Comparison of ENCODE assay signal across 20 cellular contexts in genomic region chr10:123729523-123729922, GRCh38.
DNase-seq lines count a peak whose midpoint lies in the region; ATAC-seq and TF ChIP-seq lines count a peak whose summit lies in the region.
"Had no signal": no experiment of that assay in that cellular context is flagged by ENCODE, and none has a peak within 500 bp of the region (broad histone marks: within the 10 kb centered on the region; RNA-seq: fewer than 3 reads in every experiment).

No MANE protein-coding gene starts in this region.

- H3K4me3 ChIP-seq in DOHH2 (ENCODE audit: low read length) (no peak overlapping the region), H7 (ENCODE audit: insufficient read depth, low read depth, low read length) (no peak overlapping the region)
- H3K4me3 ChIP-seq: A549; BLaER1 treated with 17β-estradiol and CSF1 and Interleukin-3, amounts not matched to agents 10 nM and 100 nM had no signal

- H3K4me1 ChIP-seq in DOHH2 (ENCODE audit: control insufficient read depth, low read length) = peaks cover 13% of the 10 kb centered on the region
- H3K4me1 ChIP-seq: A549; BE2C; BLaER1 treated with 17β-estradiol and CSF1 and Interleukin-3, amounts not matched to agents 10 nM and 100 nM had no signal

- H3K27me3 ChIP-seq in DOHH2 (ENCODE audit: control insufficient read depth, low read length) (no peaks in the 10 kb centered on the region), H7 (ENCODE audit: control insufficient read depth, insufficient read depth, low read length) (no peaks in the 10 kb centered on the region)
- H3K27me3 ChIP-seq: BE2C; BLaER1 treated with 17β-estradiol and CSF1 and Interleukin-3, amounts not matched to agents 10 nM and 100 nM had no signal

- H4K20me1 ChIP-seq in DOHH2 (ENCODE audit: control insufficient read depth, insufficient read depth, low read depth, low read length) = no peaks in the 10 kb centered on the region
- H4K20me1 ChIP-seq: BLaER1 treated with 17β-estradiol and CSF1 and Interleukin-3, amounts not matched to agents 10 nM and 100 nM had no signal

- H3K9me3 Mint-ChIP-seq in WTC11 = peaks cover 26% of the 10 kb centered on the region

- H3F3A ChIP-seq in DOHH2 (ENCODE audit: control insufficient read depth, insufficient read depth) = no peaks in the 10 kb centered on the region

- ATAC-seq in WTC11 (peak; percentile 94), HG02571 (IDR thresholded peaks at IDR 0.05; ENCODE audit: unreplicated experiment) (no peak)
- ATAC-seq: A549 had no signal

- peak overlapping the region; percentile 17; the same call in 1 of the 2 replicates for H3K4me2 ChIP-seq in DOHH2 (ENCODE audit: low read length)
- H3K4me2 ChIP-seq: A549; BLaER1 treated with 17β-estradiol and CSF1 and Interleukin-3, amounts not matched to agents 10 nM and 100 nM had no signal

- no peak overlapping the region for H3K27ac Mint-ChIP-seq in WTC11
- H3K27ac Mint-ChIP-seq: CD14-positive monocyte; CD4-positive, alpha-beta T cell; CD8-positive, alpha-beta memory T cell had no signal

- peaks cover 15% of the 10 kb centered on the region for H3K36me3 Mint-ChIP-seq in WTC11
- H3K36me3 Mint-ChIP-seq: CD14-positive monocyte; CD8-positive, alpha-beta memory T cell had no signal

- POLR2A ChIA-PET in WTC11 (lab: Charles Lee) = no interaction called here

- no peaks in the 10 kb centered on the region; the same call in 1 of the 2 replicates for H3K9me3 ChIP-seq in DOHH2 (ENCODE audit: control insufficient read depth, insufficient read depth, low read length)
- H3K9me3 ChIP-seq: BE2C had no signal

- no peaks in the 10 kb centered on the region for H3K79me2 ChIP-seq in DOHH2 (ENCODE audit: control insufficient read depth, low read length)

- no peak overlapping the region for H3K27ac ChIP-seq in DOHH2 (ENCODE audit: low read depth, low read length)
- H3K27ac ChIP-seq: A549; BLaER1 treated with 17β-estradiol and CSF1 and Interleukin-3, amounts not matched to agents 10 nM and 100 nM had no signal

- no peak overlapping the region for H3K4me3 Mint-ChIP-seq in WTC11
- H3K4me3 Mint-ChIP-seq: CD14-positive monocyte; CD4-positive, alpha-beta T cell; CD8-positive, alpha-beta memory T cell had no signal

- TF ChIP-seq CTCF in DOHH2 (IDR thresholded peaks at IDR 0.05; ENCODE audit: low read depth, low read length, poor library complexity, severe bottlenecking) = no peak
- no peak for TF ChIP-seq CTCF in WTC11 (IDR thresholded peaks at IDR 0.05)

- no peaks in the 10 kb centered on the region for H3K36me3 ChIP-seq in DOHH2 (ENCODE audit: control insufficient read depth, low read length)
- no peaks in the 10 kb centered on the region for H3K36me3 ChIP-seq in H7 (replicated peaks; ENCODE audit: control insufficient read depth, insufficient read depth, low read length)
- H3K36me3 ChIP-seq: BE2C; BLaER1 treated with 17β-estradiol and CSF1 and Interleukin-3, amounts not matched to agents 10 nM and 100 nM had no signal

- H3K9me2 ChIP-seq in DOHH2 (replicated peaks; ENCODE audit: control insufficient read depth, low read length) = no peaks in the 10 kb centered on the region

- peaks cover 5% of the 10 kb centered on the region; the same call in 1 of the 2 replicates for H3K27me3 Mint-ChIP-seq in WTC11 (ENCODE audit: low read depth)
- H3K27me3 Mint-ChIP-seq: CD4-positive, alpha-beta T cell had no signal

- DNase-seq in H7 (peak; percentile 72), WTC11 (ENCODE audit: low spot score) (no peak), iPS-NIHi11 (ENCODE audit: low spot score) (peak; percentile 50), HK-2 (ENCODE audit: unreplicated experiment) (no peak), mucosa of gallbladder (ENCODE audit: low spot score) (no peak)
- DNase-seq: 8988T; ACHN; AML-193; BE2C; CD4-positive, alpha-beta T cell; CD8-positive, alpha-beta memory T cell; DMS 273 treated with DMSO at 0.1 percent for 48 hours; DMS79; GF-D8; HCEC 1CT had no signal

- peaks cover 18% of the 10 kb centered on the region for H3K4me1 Mint-ChIP-seq in WTC11
- H3K4me1 Mint-ChIP-seq: CD14-positive monocyte; CD8-positive, alpha-beta memory T cell had no signal

- CTCF ChIA-PET in WTC11 (lab: Charles Lee) = interaction anchor here (0.7 to 1.0 kb wide), 2 partner anchors 66 to 170 kb away, joined by 3 read pairs; no protein-coding TSS in a partner anchor

TF ChIP-seq in WTC11, 78 proteins besides CTCF, POLR2A, EP300 and RAD21:
- TF ChIP-seq ZNF263 (CRISPR knock-in tag; IDR thresholded peaks at IDR 0.05; ENCODE audit: low read depth) = no peak
- no peak for TF ChIP-seq ZSCAN18 (CRISPR knock-in tag; IDR thresholded peaks at IDR 0.05)
- TF ChIP-seq ZNF317 (CRISPR knock-in tag; IDR thresholded peaks at IDR 0.05; ENCODE audit: borderline replicate concordance, low read depth) = no peak
- no peak for TF ChIP-seq SOX15 (CRISPR knock-in tag; IDR thresholded peaks at IDR 0.05)
- no peak for TF ChIP-seq IRF2 (CRISPR knock-in tag; IDR thresholded peaks at IDR 0.05; ENCODE audit: borderline replicate concordance, low read depth)
- no peak for TF ChIP-seq E2F1 (CRISPR knock-in tag; IDR thresholded peaks at IDR 0.05)
- no peak for TF ChIP-seq GTF2I (CRISPR knock-in tag; conservative IDR thresholded peaks at IDR 0.05)
- no peak for TF ChIP-seq ZBTB21 (CRISPR knock-in tag; IDR thresholded peaks at IDR 0.05; ENCODE audit: borderline replicate concordance)
- no peak for TF ChIP-seq E2F5 (CRISPR knock-in tag; IDR thresholded peaks at IDR 0.05)
- no peak for TF ChIP-seq NR1H2 (CRISPR knock-in tag; IDR thresholded peaks at IDR 0.05)
- no peak for TF ChIP-seq ERG (CRISPR knock-in tag; IDR thresholded peaks at IDR 0.05)
- TF ChIP-seq STAT6 (CRISPR knock-in tag; conservative IDR thresholded peaks at IDR 0.05; ENCODE audit: low read depth) = no peak
- TF ChIP-seq FOXK1 (CRISPR knock-in tag; IDR thresholded peaks at IDR 0.05) = no peak
- no peak for TF ChIP-seq NR2C2 (CRISPR knock-in tag; IDR thresholded peaks at IDR 0.05)
- TF ChIP-seq CREB1 (CRISPR knock-in tag; IDR thresholded peaks at IDR 0.05) = no peak

Comparison
In these comparisons a context has a peak if more than half of its experiments do, and no peak if none do; other contexts are left out.
1. DNase-seq: peak in H7 (single experiment) and iPS-NIHi11 (single experiment); none in WTC11 (single experiment), HK-2 (single experiment) and mucosa of gallbladder (single experiment).